ENCODE assay signal across 12 cellular contexts in the genomic region with DNA sequence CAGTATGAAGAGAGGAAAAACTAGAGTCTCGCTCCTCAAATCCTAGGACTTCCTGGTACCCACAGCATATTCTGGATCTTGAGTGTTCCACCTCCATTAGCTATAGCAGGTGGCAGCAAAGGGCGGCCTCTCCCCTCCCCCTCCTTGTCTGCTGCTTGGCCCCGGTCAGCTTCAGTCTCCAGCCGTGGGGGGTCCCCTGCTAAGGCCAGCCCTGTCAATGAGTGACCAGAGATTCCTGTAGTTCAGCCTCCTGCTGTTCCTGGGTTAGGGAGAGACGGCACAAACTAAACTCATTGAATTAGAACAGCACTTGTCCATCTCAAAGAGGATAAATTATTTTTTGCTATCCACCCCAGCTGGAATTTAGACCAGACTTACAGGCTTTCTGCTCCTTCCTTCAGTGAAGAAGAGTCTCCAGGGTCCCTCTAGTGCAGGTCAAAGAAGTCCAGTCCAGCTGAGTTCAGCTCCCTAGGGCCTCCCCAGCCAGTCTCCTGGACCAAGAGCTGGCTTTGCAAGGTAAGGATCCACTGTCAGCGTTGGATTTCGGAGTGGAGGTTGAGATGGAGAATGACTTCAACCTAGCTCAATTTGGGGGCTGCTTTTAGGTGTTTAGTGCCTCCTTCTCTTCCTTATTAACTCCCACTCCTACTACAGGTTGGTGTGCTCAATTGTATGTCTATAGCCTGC. TPM values are rescaled to one million over a fixed set of nuclear protein-coding genes. Genes with fewer than 3 reads are reported as not detected.
DNase-seq lines count a peak whose midpoint lies in the region; ATAC-seq and TF ChIP-seq lines count a peak whose summit lies in the region.
"Had no signal": no experiment of that assay in that cellular context is flagged by ENCODE, and none has a peak within 500 bp of the region (broad histone marks: within the 10 kb centered on the region; RNA-seq: fewer than 3 reads in every experiment).

No MANE protein-coding gene starts in this region.

- no peak for DNase-seq in activated CD8-positive, alpha-beta T cell treated with anti-CD3 and anti-CD28 coated beads for 36 hours
- no peak for DNase-seq in activated CD8-positive, alpha-beta T cell treated with anti-CD3 and anti-CD28 coated beads, Interleukin-2, amount 10 ng/mL, durations not matched to agents 7 days and 5 days
- no peak for DNase-seq in epithelial cell of proximal tubule (ENCODE audit: low read depth)
- DNase-seq in naive thymus-derived CD4-positive, alpha-beta T cell: no peak
- no peak for DNase-seq in transverse colon
- DNase-seq in stimulated activated CD4-positive, alpha-beta T cell treated with anti-CD3 and anti-CD28 coated beads, Interleukin-1b, Interleukin-23, amount 100 ng/mL, for 48 hours: no peak
- DNase-seq: cerebellar nuclear complex, NCI-H1930, T1000 had no signal

- no peak overlapping the region for H3K27ac ChIP-seq in naive thymus-derived CD4-positive, alpha-beta T cell (ENCODE audit: low read depth, low read length)
- peak overlapping the region; percentile 73 to 95 (median 80) for H3K27ac ChIP-seq in transverse colon

- ATAC-seq in activated CD8-positive, alpha-beta T cell treated with anti-CD3 and anti-CD28 coated beads for 36 hours: no peak
- no peak for ATAC-seq in activated CD8-positive, alpha-beta T cell treated with anti-CD3 and anti-CD28 coated beads, Interleukin-2, amount 10 ng/mL, durations not matched to agents 7 days and 5 days
- ATAC-seq in naive thymus-derived CD4-positive, alpha-beta T cell: no peak
- ATAC-seq in GM18867 (IDR thresholded peaks at IDR 0.05; ENCODE audit: unreplicated experiment): no peak
- no peak for ATAC-seq in HG03025 (IDR thresholded peaks at IDR 0.05; ENCODE audit: low FRiP score, unreplicated experiment)
- ATAC-seq: left colon had no signal

- peaks cover 0 to 11% (median 6%) of the 10 kb centered on the region in 3 experiments for H3K36me3 ChIP-seq in naive thymus-derived CD4-positive, alpha-beta T cell (ENCODE audit: control insufficient read depth in 2 of 3, insufficient read depth in 3 of 3, low read length in 3 of 3)
- H3K36me3 ChIP-seq in transverse colon: peaks cover 0 to 12% (median 5%) of the 10 kb centered on the region in 4 donors

- no peak for TF ChIP-seq EP300 in transverse colon (IDR thresholded peaks at IDR 0.05; ENCODE audit: low read depth)

- peak overlapping the region; percentile 4 for H3K4me3 Mint-ChIP-seq in activated CD8-positive, alpha-beta T cell treated with anti-CD3 and anti-CD28 coated beads for 36 hours
- H3K4me3 Mint-ChIP-seq in activated CD8-positive, alpha-beta T cell treated with anti-CD3 and anti-CD28 coated beads, Interleukin-2, amount 10 ng/mL, durations not matched to agents 7 days and 5 days: no peak overlapping the region
- peak overlapping the region in 9 of 10 donors; percentile 34 to 88 (median 69) for H3K4me3 Mint-ChIP-seq in naive thymus-derived CD4-positive, alpha-beta T cell

- peaks cover 17 to 23% of the 10 kb centered on the region in 2 donors for H3K4me1 ChIP-seq in naive thymus-derived CD4-positive, alpha-beta T cell (ENCODE audit: control insufficient read depth in 2 of 2, insufficient read depth in 2 of 2, low read length in 2 of 2)
- H3K4me1 ChIP-seq in transverse colon: peaks cover 10 to 67% (median 40%) of the 10 kb centered on the region in 4 donors

- CTCF ChIA-PET in activated CD8-positive, alpha-beta T cell treated with anti-CD3 and anti-CD28 coated beads for 36 hours (lab: Charles Lee): interaction anchor here (0.6 to 11.5 kb wide), 5 partner anchors 12 to 434 kb away, joined by 3 to 177 read pairs (median 3); no protein-coding TSS in a partner anchor
- CTCF ChIA-PET in activated CD8-positive, alpha-beta T cell treated with anti-CD3 and anti-CD28 coated beads, Interleukin-2, amount 10 ng/mL, durations not matched to agents 7 days and 5 days (lab: Charles Lee): interaction anchor here (1.7 to 12.2 kb wide), 2 partner anchors 11 to 84 kb away, joined by 6 to 168 read pairs; no protein-coding TSS in a partner anchor
- CTCF ChIA-PET in naive thymus-derived CD4-positive, alpha-beta T cell (lab: Charles Lee): interaction anchor here (0.7 to 4.6 kb wide), 2 partner anchors 12 to 99 kb away, joined by 3 to 15 read pairs; no protein-coding TSS in a partner anchor

- in situ Hi-C loops in transverse colon (cut with MboI; ENCODE audit: low pct_ligation_motif_present in 1 of 4, low pct_unique_long_range_greater_than_20kb in 1 of 4, low sequenced_read_pairs in 3 of 4): no loop called here

- H3K9me3 Mint-ChIP-seq in activated CD8-positive, alpha-beta T cell treated with anti-CD3 and anti-CD28 coated beads for 36 hours: no peaks in the 10 kb centered on the region
- H3K9me3 Mint-ChIP-seq in activated CD8-positive, alpha-beta T cell treated with anti-CD3 and anti-CD28 coated beads, Interleukin-2, amount 10 ng/mL, durations not matched to agents 7 days and 5 days (ENCODE audit: insufficient read depth): no peaks in the 10 kb centered on the region
- no peaks in the 10 kb centered on the region for H3K9me3 Mint-ChIP-seq in naive thymus-derived CD4-positive, alpha-beta T cell

- TF ChIP-seq POLR2A in transverse colon (IDR thresholded peaks at IDR 0.05): no peak

- no peak overlapping the region for H3K27ac Mint-ChIP-seq in activated CD8-positive, alpha-beta T cell treated with anti-CD3 and anti-CD28 coated beads for 36 hours
- H3K27ac Mint-ChIP-seq in activated CD8-positive, alpha-beta T cell treated with anti-CD3 and anti-CD28 coated beads, Interleukin-2, amount 10 ng/mL, durations not matched to agents 7 days and 5 days: no peak overlapping the region
- peak overlapping the region in 8 of 9 donors; percentile 54 to 92 (median 74) for H3K27ac Mint-ChIP-seq in naive thymus-derived CD4-positive, alpha-beta T cell

- intact Hi-C loops in activated CD8-positive, alpha-beta T cell treated with anti-CD3 and anti-CD28 coated beads for 36 hours (cut with micrococcal nuclease): no loop called here
- intact Hi-C loops in naive thymus-derived CD4-positive, alpha-beta T cell (cut with micrococcal nuclease): loop anchor here in 1 of 2 donors (5.0 to 10.0 kb wide), 2 partner anchors 149 to 181 kb away; no protein-coding TSS in a partner anchor
- intact Hi-C loops in transverse colon (cut with DNase I; ENCODE audit: low total_unique reads): no loop called here

- no peaks in the 10 kb centered on the region for H3K9me3 ChIP-seq in naive thymus-derived CD4-positive, alpha-beta T cell (ENCODE audit: control insufficient read depth in 2 of 3, low read length in 3 of 3)
- H3K9me3 ChIP-seq in transverse colon: no peaks in the 10 kb centered on the region

- peak overlapping the region; percentile 93 for H3K4me3 ChIP-seq in epithelial cell of proximal tubule (ENCODE audit: low read depth, low read length)
- H3K4me3 ChIP-seq in naive thymus-derived CD4-positive, alpha-beta T cell (ENCODE audit: low read length): no peak overlapping the region
- H3K4me3 ChIP-seq in transverse colon: no peak overlapping the region

- H3K36me3 Mint-ChIP-seq in activated CD8-positive, alpha-beta T cell treated with anti-CD3 and anti-CD28 coated beads for 36 hours (ENCODE audit: low read depth): peaks cover 11% of the 10 kb centered on the region
- H3K36me3 Mint-ChIP-seq in activated CD8-positive, alpha-beta T cell treated with anti-CD3 and anti-CD28 coated beads, Interleukin-2, amount 10 ng/mL, durations not matched to agents 7 days and 5 days (ENCODE audit: low read depth): peaks cover 15% of the 10 kb centered on the region
- H3K36me3 Mint-ChIP-seq in naive thymus-derived CD4-positive, alpha-beta T cell: peaks cover 5 to 21% (median 10%) of the 10 kb centered on the region in 5 donors

- H3K4me1 Mint-ChIP-seq in activated CD8-positive, alpha-beta T cell treated with anti-CD3 and anti-CD28 coated beads for 36 hours (ENCODE audit: low read depth): peaks cover 19% of the 10 kb centered on the region
- peaks cover 25% of the 10 kb centered on the region for H3K4me1 Mint-ChIP-seq in activated CD8-positive, alpha-beta T cell treated with anti-CD3 and anti-CD28 coated beads, Interleukin-2, amount 10 ng/mL, durations not matched to agents 7 days and 5 days (ENCODE audit: low read depth)
- H3K4me1 Mint-ChIP-seq in naive thymus-derived CD4-positive, alpha-beta T cell: peaks cover 14 to 24% (median 22%) of the 10 kb centered on the region in 7 donors

- H3K27me3 Mint-ChIP-seq in activated CD8-positive, alpha-beta T cell treated with anti-CD3 and anti-CD28 coated beads for 36 hours: peaks cover 12% of the 10 kb centered on the region
- peaks cover 23% of the 10 kb centered on the region for H3K27me3 Mint-ChIP-seq in activated CD8-positive, alpha-beta T cell treated with anti-CD3 and anti-CD28 coated beads, Interleukin-2, amount 10 ng/mL, durations not matched to agents 7 days and 5 days (ENCODE audit: low read depth)
- H3K27me3 Mint-ChIP-seq in naive thymus-derived CD4-positive, alpha-beta T cell: peaks cover 0 to 39% (median 0%) of the 10 kb centered on the region in 5 donors

- no peak for TF ChIP-seq CTCF in activated CD8-positive, alpha-beta T cell treated with anti-CD3 and anti-CD28 coated beads for 36 hours (IDR thresholded peaks at IDR 0.05)
- TF ChIP-seq CTCF in epithelial cell of proximal tubule (conservative IDR thresholded peaks at IDR 0.05; ENCODE audit: low read depth, low read length) (no peak), transverse colon (IDR thresholded peaks at IDR 0.05) (no peak)

- POLR2A ChIA-PET in activated CD8-positive, alpha-beta T cell treated with anti-CD3 and anti-CD28 coated beads for 36 hours (lab: Charles Lee): interaction anchor here (0.6 to 1.9 kb wide), 5 partner anchors 8 to 62 kb away, joined by 3 to 5 read pairs (median 4); a partner anchor contains a TSS
- POLR2A ChIA-PET in activated CD8-positive, alpha-beta T cell treated with anti-CD3 and anti-CD28 coated beads, Interleukin-2, amount 10 ng/mL, durations not matched to agents 7 days and 5 days (lab: Charles Lee): interaction anchor here (0.9 to 1.0 kb wide), 2 partner anchors 14 to 391 kb away, joined by 3 read pairs; a partner anchor contains a TSS
- POLR2A ChIA-PET in naive thymus-derived CD4-positive, alpha-beta T cell (lab: Charles Lee): interaction anchor here (1.2 kb wide), 1 partner anchor 29 kb away, joined by 3 read pairs; no protein-coding TSS in a partner anchor

- WGBS in transverse colon (ENCODE audit: low coverage in 1 of 2), 2 donors: 80% methylated on average over 7 of the region's 7 CpGs; no CpG with 5 or more reads in 1 of the 2 donors

- no peaks in the 10 kb centered on the region for H3K27me3 ChIP-seq in naive thymus-derived CD4-positive, alpha-beta T cell (ENCODE audit: control insufficient read depth in 2 of 2, insufficient read depth in 2 of 2, low read length in 2 of 2)
- H3K27me3 ChIP-seq in transverse colon: peaks cover 30% of the 10 kb centered on the region

RNA-seq across cellular contexts. Expression of a gene that starts 1.1 kb away (rescaled TPM):
- total RNA-seq in activated CD8-positive, alpha-beta T cell treated with anti-CD3 and anti-CD28 coated beads for 36 hours: 1 to 10 TPM; 3.0 to 5.1 TPM
- total RNA-seq in activated CD8-positive, alpha-beta T cell treated with anti-CD3 and anti-CD28 coated beads, Interleukin-2, amount 10 ng/mL, durations not matched to agents 7 days and 5 days: under 1 TPM; 0.63 to 0.76 TPM
- total RNA-seq in epithelial cell of proximal tubule: 49.8 and 64.2 TPM in 2 replicates
- 1 to 10 TPM in 4 of 5 experiments, under 1 TPM in 1; 0.68 to 4.9 (median 3.0) TPM for total RNA-seq in naive thymus-derived CD4-positive, alpha-beta T cell
- polyA plus RNA-seq in naive thymus-derived CD4-positive, alpha-beta T cell: under 1 TPM; 0.39 to 0.40 TPM
- total RNA-seq in transverse colon: 100 to 1,000 TPM in 2 of 4 donors, 10 to 100 TPM in 2; 92.6 to 276 (median 161) TPM

RNA-seq across cellular contexts. Expression of a gene that starts 34.1 kb away (rescaled TPM):
- total RNA-seq in activated CD8-positive, alpha-beta T cell treated with anti-CD3 and anti-CD28 coated beads for 36 hours: 100 to 1,000 TPM; 134 to 135 TPM
- total RNA-seq in activated CD8-positive, alpha-beta T cell treated with anti-CD3 and anti-CD28 coated beads, Interleukin-2, amount 10 ng/mL, durations not matched to agents 7 days and 5 days: 100 to 1,000 TPM; 106 to 109 TPM
- total RNA-seq in epithelial cell of proximal tubule (88.7 and 111 TPM in 2 replicates), transverse colon (10 to 100 TPM; 27.9 to 80.3 (median 61.0) TPM)
- total RNA-seq in naive thymus-derived CD4-positive, alpha-beta T cell: 100 to 1,000 TPM in 3 of 5 experiments, 10 to 100 TPM in 2; 71.2 to 134 (median 115) TPM
- polyA plus RNA-seq in naive thymus-derived CD4-positive, alpha-beta T cell: 100 to 1,000 TPM; 139 to 170 TPM

RNA-seq across cellular contexts. Expression of a gene that starts 40.6 kb away (rescaled TPM):
- 10 to 100 TPM; 14.9 to 16.0 TPM for total RNA-seq in activated CD8-positive, alpha-beta T cell treated with anti-CD3 and anti-CD28 coated beads for 36 hours
- 10 to 100 TPM; 12.0 to 12.3 TPM for total RNA-seq in activated CD8-positive, alpha-beta T cell treated with anti-CD3 and anti-CD28 coated beads, Interleukin-2, amount 10 ng/mL, durations not matched to agents 7 days and 5 days
- total RNA-seq in epithelial cell of proximal tubule (13.5 and 15.8 TPM in 2 replicates), transverse colon (10 to 100 TPM in 3 of 4 donors, 1 to 10 TPM in 1; 4.8 to 20.2 (median 14.8) TPM)
- 10 to 100 TPM in 3 of 5 experiments, 1 to 10 TPM in 2; 5.4 to 16.6 (median 10.4) TPM for total RNA-seq in naive thymus-derived CD4-positive, alpha-beta T cell
- 1 to 10 TPM; 6.7 to 7.0 TPM for polyA plus RNA-seq in naive thymus-derived CD4-positive, alpha-beta T cell

Comparison
In these comparisons a context has a peak if more than half of its experiments do, and no peak if none do; other contexts are left out.
1. H3K27ac Mint-ChIP-seq: peak in naive thymus-derived CD4-positive, alpha-beta T cell (8 of 9); none in activated CD8-positive, alpha-beta T cell treated with anti-CD3 and anti-CD28 coated beads for 36 hours (single experiment) and activated CD8-positive, alpha-beta T cell treated with anti-CD3 and anti-CD28 coated beads, Interleukin-2, amount 10 ng/mL, durations not matched to agents 7 days and 5 days (single experiment).